Comparison of ENCODE assay signal across 8 cellular contexts in the genomic region with DNA sequence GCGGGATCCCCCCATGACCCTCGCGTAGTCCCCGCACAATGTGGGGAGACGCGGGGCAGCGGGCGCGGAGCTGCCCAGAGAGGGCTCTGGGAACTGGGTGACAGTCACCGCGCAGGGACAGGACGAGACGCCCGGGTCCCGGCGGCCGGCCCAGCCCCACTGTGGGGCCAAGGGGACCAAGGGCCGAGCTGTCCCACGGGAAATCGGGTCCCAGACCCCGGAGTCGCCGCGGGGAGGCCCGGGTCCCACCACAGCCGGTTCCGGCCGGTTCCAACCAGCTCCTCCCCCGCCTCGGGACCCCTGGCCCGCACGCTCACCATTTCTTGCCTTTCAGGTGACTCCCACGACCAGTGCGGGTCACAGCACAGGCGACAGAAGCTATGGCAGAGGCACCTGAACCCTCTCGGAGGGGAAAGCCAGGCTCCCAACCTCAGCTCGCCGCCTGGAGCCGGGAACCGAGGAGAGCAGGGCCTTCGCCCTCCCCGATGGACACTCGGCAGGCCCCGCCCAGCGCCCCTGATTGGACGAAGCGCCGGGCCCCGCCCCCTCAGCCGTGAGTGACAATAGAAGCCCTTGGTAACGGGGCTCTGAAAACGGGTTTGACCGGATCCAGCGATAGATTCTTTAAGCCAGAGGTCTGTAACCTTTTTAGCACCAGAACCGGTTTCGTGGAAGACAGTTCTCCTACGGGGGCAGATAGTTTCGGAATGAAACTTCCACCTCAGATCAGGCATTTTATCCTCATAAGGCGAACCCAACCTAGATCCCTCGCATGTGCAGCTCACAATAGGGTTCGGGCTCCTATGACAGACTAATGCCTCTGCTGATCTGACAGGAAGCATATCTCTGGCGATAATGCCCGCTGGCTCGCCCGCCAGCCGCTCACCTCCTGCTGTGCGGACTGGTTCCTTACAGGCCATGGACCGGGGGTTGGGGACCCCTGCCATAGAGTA. TPM values are rescaled to one million over a fixed set of nuclear protein-coding genes. Genes with fewer than 3 reads are reported as not detected.
DNase-seq lines count a peak whose midpoint lies in the region; ATAC-seq and TF ChIP-seq lines count a peak whose summit lies in the region.

ZNF433 (minus strand) TSS at position 460 of the 953 bp plus-strand sequence; CDS start at position 320, 140 bp downstream.

- H3K4me1 Mint-ChIP-seq in CD14-positive monocyte = peaks cover 18% of the 10 kb centered on the region

- no peaks in the 10 kb centered on the region for H3K36me3 ChIP-seq in adrenal gland (replicated peaks in 1 of 2)
- H3K36me3 ChIP-seq in osteoblast (ENCODE audit: insufficient read depth, low read length) = no peaks in the 10 kb centered on the region
- H3K36me3 ChIP-seq in thoracic aorta = no peaks in the 10 kb centered on the region

- H3K4me1 ChIP-seq in adrenal gland (replicated peaks in 1 of 2) (peaks cover 5 to 14% of the 10 kb centered on the region in 2 donors), osteoblast (ENCODE audit: insufficient read depth, low read length) (peaks cover 6% of the 10 kb centered on the region), thoracic aorta (ENCODE audit: control insufficient read depth in 1 of 2, low read depth in 2 of 2) (peaks cover 6 to 16% of the 10 kb centered on the region in 2 donors)

- H3K27me3 Mint-ChIP-seq in CD14-positive monocyte (ENCODE audit: low read depth in 3 of 3) = peaks cover 0 to 8% (median 5%) of the 10 kb centered on the region in 3 donors

- H3K4me3 ChIP-seq in adrenal gland (peak within 1 kb of the TSS; percentile 5 to 93 (median 78)), osteoblast (ENCODE audit: insufficient read depth, low read length) (peak within 1 kb of the TSS; percentile 96), thoracic aorta (peak within 1 kb of the TSS; percentile 87)

- TF ChIP-seq POLR2A in adrenal gland (IDR thresholded peaks at IDR 0.05) = peak; percentile 53 to 72

- peak within 1 kb of the TSS; percentile 99 for H2AFZ ChIP-seq in osteoblast (ENCODE audit: low read length)

- H4K20me1 ChIP-seq in osteoblast (ENCODE audit: insufficient read depth, low read length) = no peaks in the 10 kb centered on the region

- H3K27ac Mint-ChIP-seq in CD14-positive monocyte = peak within 1 kb of the TSS in 4 of 7 donors; percentile 16 to 81 (median 65)

- peaks cover 3 to 4% of the 10 kb centered on the region in 2 donors for H3K36me3 Mint-ChIP-seq in CD14-positive monocyte

- DNase-seq in CD14-positive monocyte (ENCODE audit: low spot score) (peak; percentile 79), KG1 (lab: John Stamatoyannopoulos, UW) (peak; percentile 83), SW480 (ENCODE audit: low spot score) (peak; percentile 47), adrenal gland (peak; percentile 92 to 98 (median 96)), Right ventricle myocardium superior (peak; percentile 98), osteoblast (ENCODE audit: insufficient read length, low spot score, missing footprints) (peak; percentile 99), thoracic aorta (ENCODE audit: low spot score) (peak; percentile 83)

- H3K27me3 ChIP-seq in adrenal gland (no peaks in the 10 kb centered on the region), osteoblast (ENCODE audit: insufficient read depth, low read length) (no peaks in the 10 kb centered on the region), thoracic aorta (replicated peaks; ENCODE audit: insufficient read depth) (no peaks in the 10 kb centered on the region)

- ATAC-seq in GM19467 (IDR thresholded peaks at IDR 0.05; ENCODE audit: unreplicated experiment) (peak; percentile 85), Right ventricle myocardium superior (ENCODE audit: poor library complexity) (peak; percentile 100), thoracic aorta (ENCODE audit: insufficient number of reproducible peaks, low FRiP score, low read depth) (peak; percentile 93)

- H3K9me3 ChIP-seq in adrenal gland (replicated peaks in 1 of 3) (no peaks in the 10 kb centered on the region), osteoblast (ENCODE audit: low read depth, low read length) (no peaks in the 10 kb centered on the region), thoracic aorta (no peaks in the 10 kb centered on the region)

- 0 to 2% (median 1%) methylated on average over 11 to 68 of the region's 68 CpGs for WGBS in adrenal gland, 4 donors

- TF ChIP-seq CTCF in CD14-positive monocyte (IDR thresholded peaks at IDR 0.05) (no peak), adrenal gland (IDR thresholded peaks at IDR 0.05) (peak in 1 of 6 experiments; percentile 10), osteoblast (IDR thresholded peaks at IDR 0.05; ENCODE audit: extremely low read depth, low read depth, low read length) (no peak), thoracic aorta (IDR thresholded peaks at IDR 0.05) (no peak)

- H3K27ac ChIP-seq in adrenal gland = peak within 1 kb of the TSS; percentile 4 to 92 (median 77)
- H3K27ac ChIP-seq in osteoblast (ENCODE audit: low read depth, low read length) = peak within 1 kb of the TSS; percentile 95
- peak within 1 kb of the TSS; percentile 77 to 78 for H3K27ac ChIP-seq in thoracic aorta

- intact Hi-C loops in CD14-positive monocyte (cut with micrococcal nuclease) (loop anchor here in 1 of 2 donors (2.0 kb wide), 1 partner anchor 71 kb away; the partner anchor contains the start of gene ZNF763), adrenal gland (cut with DNase I) (no loop called here), Right ventricle myocardium superior (cut with DNase I) (no loop called here)

- peak within 1 kb of the TSS; percentile 94 for H3K4me2 ChIP-seq in osteoblast (ENCODE audit: insufficient read depth, low read length)

- H3K79me2 ChIP-seq in osteoblast (ENCODE audit: insufficient read depth, low read length) = peaks cover 24% of the 10 kb centered on the region

- H3K4me3 Mint-ChIP-seq in CD14-positive monocyte = peak within 1 kb of the TSS; percentile 88 to 94

- peaks cover 4 to 35% (median 25%) of the 10 kb centered on the region in 7 donors for H3K9me3 Mint-ChIP-seq in CD14-positive monocyte

RNA-seq across cellular contexts. Expression of gene ZNF433, which starts in this region (rescaled TPM):
- polyA plus RNA-seq in CD14-positive monocyte = 1 to 10 TPM in 1 of 2 donors, under 1 TPM in 1; 0.50 to 1.1 TPM
- total RNA-seq in adrenal gland = 10 to 100 TPM in 1 of 8 donors, 1 to 10 TPM in 7; 3.1 to 21.7 (median 4.2) TPM
- polyA plus RNA-seq in adrenal gland = 10 to 100 TPM in 1 of 3 donors, 1 to 10 TPM in 2; 6.5 to 12.3 (median 7.2) TPM
- total RNA-seq in Right ventricle myocardium superior = 3.8 TPM
- 4.1 and 5.1 TPM in 2 replicates for total RNA-seq in osteoblast
- total RNA-seq in thoracic aorta = 1 to 10 TPM; 6.6 to 7.0 TPM

Comparison
In these comparisons a context has a peak if more than half of its experiments do, and no peak if none do; other contexts are left out.
1. Peak in every context shown above with its lines: DNase-seq, ATAC-seq, H3K4me3 ChIP-seq and H3K27ac ChIP-seq.
2. DNase-seq: peak in every context shown above with its lines; median percentile 99 in osteoblast; 98 in Right ventricle myocardium superior; 96 in adrenal gland; 83 in KG1; 83 in thoracic aorta; 79 in CD14-positive monocyte; 47 in SW480.